In the genomic region with DNA sequence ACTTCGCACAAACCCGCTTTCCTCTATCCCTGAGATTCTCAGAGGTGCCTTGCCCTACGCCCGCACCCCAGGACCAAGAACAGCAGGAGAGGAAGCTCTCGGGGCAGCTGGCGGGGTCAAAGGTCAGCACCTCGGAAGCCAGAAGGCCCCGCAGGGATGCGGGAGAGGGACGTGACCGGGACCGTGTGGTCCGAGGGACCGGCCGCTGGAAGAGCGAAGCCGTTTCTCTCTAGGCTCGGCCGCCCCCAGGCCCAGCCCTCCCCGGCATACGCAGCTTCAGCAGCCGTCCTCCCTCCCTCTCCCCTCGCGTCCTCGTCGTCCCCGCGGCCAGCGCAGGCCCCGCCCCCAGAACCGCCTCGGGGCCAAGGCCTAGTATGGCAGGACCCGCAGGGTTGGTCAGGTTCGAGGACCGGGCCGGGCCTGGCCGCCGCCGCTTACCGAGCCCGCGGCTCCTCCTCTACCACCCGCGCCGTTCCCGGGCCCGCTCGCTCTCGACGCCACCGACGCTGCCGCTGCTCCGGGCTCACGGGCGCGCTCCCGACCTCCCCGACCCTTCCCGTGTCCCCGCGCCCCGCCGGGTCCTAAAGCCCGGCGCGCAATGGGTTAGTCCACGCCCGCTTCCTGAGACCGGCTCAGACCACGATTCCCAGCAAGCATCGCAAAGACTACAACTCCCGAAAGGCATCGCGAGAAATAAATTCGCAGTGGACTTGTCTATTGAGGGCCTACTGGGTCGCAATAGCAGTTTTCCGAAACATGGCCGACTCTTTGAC, we compare ENCODE assay signal across 1 cellular context.
TF ChIP-seq lines count a peak whose summit lies in the region.

A gene with protein sequence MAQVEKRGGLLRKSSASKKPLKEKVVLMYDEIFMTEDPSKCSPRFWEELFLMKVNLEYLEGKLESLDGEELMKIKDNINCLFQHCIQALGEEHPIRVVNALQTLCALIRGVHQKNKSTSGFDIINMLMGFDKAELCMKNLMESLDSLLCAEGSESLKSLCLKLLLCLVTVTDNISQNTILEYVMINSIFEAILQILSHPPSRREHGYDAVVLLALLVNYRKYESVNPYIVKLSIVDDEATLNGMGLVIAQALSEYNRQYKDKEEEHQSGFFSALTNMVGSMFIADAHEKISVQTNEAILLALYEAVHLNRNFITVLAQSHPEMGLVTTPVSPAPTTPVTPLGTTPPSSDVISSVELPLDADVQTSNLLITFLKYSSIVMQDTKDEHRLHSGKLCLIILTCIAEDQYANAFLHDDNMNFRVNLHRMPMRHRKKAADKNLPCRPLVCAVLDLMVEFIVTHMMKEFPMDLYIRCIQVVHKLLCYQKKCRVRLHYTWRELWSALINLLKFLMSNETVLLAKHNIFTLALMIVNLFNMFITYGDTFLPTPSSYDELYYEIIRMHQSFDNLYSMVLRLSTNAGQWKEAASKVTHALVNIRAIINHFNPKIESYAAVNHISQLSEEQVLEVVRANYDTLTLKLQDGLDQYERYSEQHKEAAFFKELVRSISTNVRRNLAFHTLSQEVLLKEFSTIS (minus strand): TSS at position 527 of the 773 bp plus-strand sequence. CDS start 16,059 bp downstream, outside the sequence.

TF ChIP-seq in endothelial cell of umbilical vein, 7 proteins besides CTCF, POLR2A, EP300 and RAD21:
- TF ChIP-seq EZH2 (IDR thresholded peaks at IDR 0.05; ENCODE audit: borderline replicate concordance, low read depth, low read length, severe bottlenecking) (no peak), GATA2 (IDR thresholded peaks at IDR 0.05; ENCODE audit: insufficient read depth, insufficient read length, low read depth, low read length) (no peak), POLR2AphosphoS5 (IDR thresholded peaks at IDR 0.05; ENCODE audit: insufficient read depth, low read depth, low read length) (peak; percentile 73), JUN (IDR thresholded peaks at IDR 0.05; ENCODE audit: borderline replicate concordance, insufficient read depth, insufficient read length, low read depth) (no peak), MYC (IDR thresholded peaks at IDR 0.05; ENCODE audit: low read depth, low read length) (no peak)
- TF ChIP-seq, protein P1, sequence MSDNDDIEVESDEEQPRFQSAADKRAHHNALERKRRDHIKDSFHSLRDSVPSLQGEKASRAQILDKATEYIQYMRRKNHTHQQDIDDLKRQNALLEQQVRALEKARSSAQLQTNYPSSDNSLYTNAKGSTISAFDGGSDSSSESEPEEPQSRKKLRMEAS (IDR thresholded peaks at IDR 0.05; ENCODE audit: insufficient read depth, insufficient read length) = no peak
